6 cellular contexts compared by ENCODE assay signal in genomic region chr17:8150194-8151119, GRCh38. TPM values are rescaled to one million over a fixed set of nuclear protein-coding genes. Genes with fewer than 3 reads are reported as not detected.
A peak's percentile ranks its signal among the peaks of the same experiment; 100 is the strongest.
DNase-seq lines count a peak whose midpoint lies in the region; ATAC-seq and TF ChIP-seq lines count a peak whose summit lies in the region.

No MANE protein-coding gene starts in this region.

- DNase-seq in right atrium auricular region (ENCODE audit: low spot score) (no peak), left cardiac atrium (no peak), right cardiac atrium (peak; percentile 36 to 71 (median 60)), uterus (peak in 1 of 2 donors; percentile 34), DMS114 treated with DMSO at 0.1 percent for 48 hours (lab: John Stamatoyannopoulos, UW; ENCODE audit: unreplicated experiment) (no peak)

- no peak for ATAC-seq in left cardiac atrium
- ATAC-seq in right cardiac atrium: no peak
- ATAC-seq in GM21423 (IDR thresholded peaks at IDR 0.05; ENCODE audit: unreplicated experiment): no peak

- H3K4me1 ChIP-seq in right atrium auricular region (peaks cover 0 to 67% of the 10 kb centered on the region in 2 donors), right cardiac atrium (ENCODE audit: control insufficient read depth, insufficient read depth, low read length) (peaks cover 19% of the 10 kb centered on the region), uterus (peaks cover 7 to 21% of the 10 kb centered on the region in 2 donors)

- no peak for TF ChIP-seq POLR2A in uterus (IDR thresholded peaks at IDR 0.05)

- peak overlapping the region; percentile 100 for H3K27ac ChIP-seq in right atrium auricular region
- H3K27ac ChIP-seq in right cardiac atrium (ENCODE audit: low read length): peak overlapping the region; percentile 100
- H3K27ac ChIP-seq in uterus: peak overlapping the region; percentile 100

- H3K9me3 ChIP-seq in right atrium auricular region (no peaks in the 10 kb centered on the region), right cardiac atrium (ENCODE audit: control insufficient read depth, low read length) (no peaks in the 10 kb centered on the region), uterus (no peaks in the 10 kb centered on the region)

- H3K27me3 ChIP-seq in right atrium auricular region (no peaks in the 10 kb centered on the region), right cardiac atrium (ENCODE audit: control insufficient read depth, insufficient read depth) (no peaks in the 10 kb centered on the region), uterus (no peaks in the 10 kb centered on the region)

- 63% methylated on average over 18 of the region's 18 CpGs for WGBS in right cardiac atrium

- intact Hi-C loops in left cardiac atrium (cut with DNase I): no loop called here
- intact Hi-C loops in right cardiac atrium (cut with DNase I): no loop called here
- intact Hi-C loops in uterus (cut with DNase I; ENCODE audit: low total_unique reads): no loop called here

- H3K4me3 ChIP-seq in right atrium auricular region (peak overlapping the region; percentile 83 to 92), right cardiac atrium (ENCODE audit: low read length) (peak overlapping the region; percentile 65), uterus (peak overlapping the region; percentile 72 to 74)

- peaks cover 70% of the 10 kb centered on the region for H3K36me3 ChIP-seq in right atrium auricular region
- H3K36me3 ChIP-seq in uterus: no peaks in the 10 kb centered on the region

- no peak for TF ChIP-seq CTCF in right atrium auricular region (IDR thresholded peaks at IDR 0.05)
- no peak for TF ChIP-seq CTCF in uterus (IDR thresholded peaks at IDR 0.05)

RNA-seq across cellular contexts. Expression of gene PER1, which starts 1.7 kb away (rescaled TPM):
- total RNA-seq in right atrium auricular region (10 to 100 TPM; 59.4 to 75.0 TPM), left cardiac atrium (100 to 1,000 TPM; 125 to 134 TPM), right cardiac atrium (100 to 1,000 TPM in 3 of 4 donors, 10 to 100 TPM in 1; 96.2 to 150 (median 124) TPM), uterus (100 to 1,000 TPM in 3 of 4 donors, 10 to 100 TPM in 1; 20.0 to 396 (median 163) TPM)
- 110 TPM for polyA plus RNA-seq in right cardiac atrium

RNA-seq across cellular contexts. Expression of gene VAMP2, which starts 12.3 kb away (rescaled TPM):
- total RNA-seq in right atrium auricular region (10 to 100 TPM; 27.4 to 39.7 TPM), left cardiac atrium (10 to 100 TPM; 59.1 to 72.3 TPM), right cardiac atrium (10 to 100 TPM; 68.7 to 74.9 (median 71.8) TPM), uterus (100 to 1,000 TPM in 1 of 4 donors, 10 to 100 TPM in 2, 1 to 10 TPM in 1; 6.7 to 150 (median 14.1) TPM)
- 50.2 TPM for polyA plus RNA-seq in right cardiac atrium

RNA-seq across cellular contexts. Expression of gene TMEM107, which starts 25.7 kb away (rescaled TPM):
- 10 to 100 TPM in 1 of 2 donors, 1 to 10 TPM in 1; 7.3 to 11.0 TPM for total RNA-seq in right atrium auricular region
- total RNA-seq in left cardiac atrium: 1 to 10 TPM; 6.8 to 8.0 TPM
- total RNA-seq in right cardiac atrium: 10 to 100 TPM in 2 of 4 donors, 1 to 10 TPM in 2; 7.1 to 11.4 (median 9.2) TPM
- 7.2 TPM for polyA plus RNA-seq in right cardiac atrium
- total RNA-seq in uterus: 10 to 100 TPM in 3 of 4 donors, under 1 TPM in 1; 0.77 to 42.6 (median 25.1) TPM

RNA-seq across cellular contexts. Expression of gene HES7, which starts 26.6 kb away (rescaled TPM):
- total RNA-seq in right atrium auricular region: not detected
- total RNA-seq in left cardiac atrium: under 1 TPM; 0.38 to 0.47 TPM
- total RNA-seq in right cardiac atrium: under 1 TPM; 0.62 to 0.76 (median 0.73) TPM
- 0.25 TPM for polyA plus RNA-seq in right cardiac atrium
- total RNA-seq in uterus: under 1 TPM in 1 of 4 donors, not detected in 3; 0.61 TPM

RNA-seq across cellular contexts. Expression of gene ALOXE3, which starts 32.1 kb away (rescaled TPM):
- total RNA-seq in right atrium auricular region (under 1 TPM in 1 of 2 donors, not detected in 1; 0.20 TPM), left cardiac atrium (not detected), right cardiac atrium (not detected), uterus (under 1 TPM in 1 of 4 donors, not detected in 3; 0.26 TPM)
- polyA plus RNA-seq in right cardiac atrium: not detected

Comparison
In these comparisons a context has a peak if more than half of its experiments do, and no peak if none do; other contexts are left out.
1. DNase-seq: peak in right cardiac atrium (3 of 3); none in right atrium auricular region (single experiment), left cardiac atrium (single experiment) and DMS114 treated with DMSO at 0.1 percent for 48 hours (single experiment).
2. Peak in every context shown above with its lines, with median percentiles within 50 percentile points of each other: H3K27ac ChIP-seq and H3K4me3 ChIP-seq.